ENCODE assay signal across 9 cellular contexts in the genomic region with DNA sequence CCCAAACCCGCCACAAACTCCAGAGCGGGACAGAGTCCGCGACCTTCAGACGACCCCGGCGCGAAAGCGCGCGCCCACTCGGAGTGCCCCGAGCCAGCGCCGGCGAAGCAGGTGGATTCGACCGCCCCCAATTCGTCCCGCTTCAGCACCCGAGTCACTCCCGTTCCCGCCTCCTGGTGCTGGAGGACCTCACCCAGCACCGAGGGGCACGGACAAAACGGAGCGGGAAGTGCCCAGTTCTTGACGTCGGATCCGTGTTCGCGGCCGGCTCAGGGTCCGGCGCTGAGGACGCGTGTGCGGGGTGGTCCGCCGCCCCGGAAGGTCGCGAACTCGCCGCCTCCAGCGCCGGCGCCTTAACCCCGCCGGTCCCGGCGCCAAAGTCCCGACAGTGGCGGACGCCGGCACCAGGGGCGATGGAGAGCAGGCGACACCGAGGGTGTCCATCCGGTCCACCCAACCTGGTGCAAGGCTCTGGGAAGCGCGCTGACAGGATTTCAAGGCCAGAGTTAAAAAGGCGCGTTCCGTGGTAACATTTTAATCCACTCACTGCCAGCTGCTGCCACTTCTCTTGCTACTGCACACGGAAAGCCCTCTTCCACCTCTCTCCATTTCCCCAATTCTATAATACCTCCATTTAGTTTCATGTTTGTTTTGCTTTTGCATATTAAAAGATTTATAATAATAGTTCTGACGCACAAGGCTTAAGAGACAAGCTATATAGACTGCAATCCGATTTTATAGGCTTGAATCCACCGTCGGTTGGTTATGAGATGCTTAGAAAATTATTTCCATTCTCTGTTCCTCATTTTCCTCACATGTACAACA.
DNase-seq lines count a peak whose midpoint lies in the region; ATAC-seq lines count a peak whose summit lies in the region.
"Had no signal": no experiment of that assay in that cellular context is flagged by ENCODE, and none has a peak within 500 bp of the region (broad histone marks: within the 10 kb centered on the region; RNA-seq: fewer than 3 reads in every experiment).

No MANE protein-coding gene starts in this region.

- H3K27ac Mint-ChIP-seq in activated CD4-positive, alpha-beta memory T cell treated with anti-CD3 and anti-CD28 coated beads, Interleukin-2, amount 10 ng/mL, durations not matched to agents 7 days and 5 days = no peak overlapping the region
- H3K27ac Mint-ChIP-seq: T-cell had no signal

- peak; percentile 86 for ATAC-seq in GM18498 (IDR thresholded peaks at IDR 0.05; ENCODE audit: unreplicated experiment)
- peak; percentile 90 for ATAC-seq in HG02970 (IDR thresholded peaks at IDR 0.05; ENCODE audit: low FRiP score, unreplicated experiment)
- ATAC-seq: T-cell had no signal

- peaks cover 5% of the 10 kb centered on the region for H3K36me3 Mint-ChIP-seq in activated CD4-positive, alpha-beta memory T cell treated with anti-CD3 and anti-CD28 coated beads, Interleukin-2, amount 10 ng/mL, durations not matched to agents 7 days and 5 days (ENCODE audit: low read depth)
- H3K36me3 Mint-ChIP-seq: T-cell had no signal

- H3K4me3 Mint-ChIP-seq in activated CD4-positive, alpha-beta memory T cell treated with anti-CD3 and anti-CD28 coated beads, Interleukin-2, amount 10 ng/mL, durations not matched to agents 7 days and 5 days = no peak overlapping the region
- H3K4me3 Mint-ChIP-seq: T-cell had no signal

- H3K4me1 Mint-ChIP-seq in activated CD4-positive, alpha-beta memory T cell treated with anti-CD3 and anti-CD28 coated beads, Interleukin-2, amount 10 ng/mL, durations not matched to agents 7 days and 5 days = peaks cover 4% of the 10 kb centered on the region

- POLR2A ChIA-PET in activated CD4-positive, alpha-beta memory T cell treated with anti-CD3 and anti-CD28 coated beads, Interleukin-2, amount 10 ng/mL, durations not matched to agents 7 days and 5 days (lab: Charles Lee) = no interaction called here

- H3K27me3 Mint-ChIP-seq in activated CD4-positive, alpha-beta memory T cell treated with anti-CD3 and anti-CD28 coated beads, Interleukin-2, amount 10 ng/mL, durations not matched to agents 7 days and 5 days = peaks cover 8% of the 10 kb centered on the region

- H3K9me3 Mint-ChIP-seq in activated CD4-positive, alpha-beta memory T cell treated with anti-CD3 and anti-CD28 coated beads, Interleukin-2, amount 10 ng/mL, durations not matched to agents 7 days and 5 days = peaks cover 5% of the 10 kb centered on the region

- CTCF ChIA-PET in activated CD4-positive, alpha-beta memory T cell treated with anti-CD3 and anti-CD28 coated beads, Interleukin-2, amount 10 ng/mL, durations not matched to agents 7 days and 5 days (lab: Charles Lee) = interaction anchor here (1.8 kb wide), 1 partner anchor 128 kb away, joined by 8 read pairs; no protein-coding TSS in a partner anchor

- peak; percentile 48 for DNase-seq in activated CD4-positive, alpha-beta memory T cell treated with anti-CD3 and anti-CD28 coated beads, Interleukin-2, amount 10 ng/mL, durations not matched to agents 7 days and 5 days
- DNase-seq in germinal center (ENCODE audit: low spot score) (peak; percentile 6), pons (ENCODE audit: low spot score) (peak; percentile 31), UCSD-AML1 (lab: John Stamatoyannopoulos, UW; ENCODE audit: unreplicated experiment) (no peak), HT-29 (ENCODE audit: low spot score) (no peak), NCI-H2081 (lab: John Stamatoyannopoulos, UW) (no peak)

Comparison
In these comparisons a context has a peak if more than half of its experiments do, and no peak if none do; other contexts are left out.
1. DNase-seq: peak in activated CD4-positive, alpha-beta memory T cell treated with anti-CD3 and anti-CD28 coated beads, Interleukin-2, amount 10 ng/mL, durations not matched to agents 7 days and 5 days (single experiment), germinal center (single experiment) and pons (single experiment); none in UCSD-AML1 (single experiment), HT-29 (single experiment) and NCI-H2081 (0 of 2).